8 cellular contexts compared by ENCODE assay signal in the genomic region with DNA sequence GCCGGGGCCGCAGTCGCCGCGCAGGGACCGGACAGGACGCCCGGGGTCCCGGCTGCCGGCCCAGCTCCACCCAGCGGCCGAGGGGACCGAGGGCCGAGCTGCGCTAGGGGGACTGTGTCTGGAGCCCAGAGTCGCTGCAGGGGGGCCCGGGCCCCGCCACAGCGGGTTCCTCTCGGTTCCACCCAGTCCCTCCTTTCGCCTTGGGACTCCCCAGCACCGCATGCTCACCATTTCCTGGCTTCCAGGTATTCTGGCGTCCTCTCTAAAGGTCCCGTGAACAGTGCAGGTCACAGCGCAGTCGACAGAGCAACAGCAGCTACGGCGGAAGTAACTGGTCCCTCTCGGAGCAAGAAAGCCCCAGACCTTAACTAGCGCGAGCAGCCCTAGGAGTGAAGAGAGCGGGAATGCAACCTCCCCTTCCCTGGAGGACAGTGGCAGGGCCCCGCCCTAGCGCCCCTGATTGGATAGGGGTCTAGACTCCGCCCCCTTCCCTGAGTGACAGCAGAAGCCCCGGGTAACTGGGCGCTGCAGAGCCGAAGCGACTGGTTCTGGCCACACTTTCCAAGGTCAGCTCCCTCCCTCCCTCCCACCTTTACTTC. TPM values are rescaled to one million over a fixed set of nuclear protein-coding genes. Genes with fewer than 3 reads are reported as not detected.
DNase-seq lines count a peak whose midpoint lies in the region; ATAC-seq and TF ChIP-seq lines count a peak whose summit lies in the region.

A gene (minus strand): TSS at position 391 of the 599 bp plus-strand sequence. CDS start 160 bp downstream, at position 231.

- WGBS in prostate gland, result under 1% methylated on average over 31 of the region's 39 CpGs

- no peaks in the 10 kb centered on the region for H3K27me3 ChIP-seq in prostate gland (replicated peaks; ENCODE audit: insufficient read depth)

- peak within 1 kb of the TSS; percentile 66 to 70 for H3K27ac ChIP-seq in prostate gland

- intact Hi-C loops in prostate gland (cut with DNase I), result no loop called here

- no peaks in the 10 kb centered on the region for H3K4me1 ChIP-seq in prostate gland (replicated peaks)

- H3K36me3 ChIP-seq in prostate gland, result no peaks in the 10 kb centered on the region

- no peak for TF ChIP-seq CTCF in prostate gland (IDR thresholded peaks at IDR 0.05)

- peak within 1 kb of the TSS; percentile 51 to 60 for H3K4me3 ChIP-seq in prostate gland

- DNase-seq in Daoy (ENCODE audit: low read depth) (peak; percentile 94), LHCN-M2 (ENCODE audit: low read depth) (peak; percentile 85), astrocyte of the hippocampus (ENCODE audit: low read depth, low spot score) (peak; percentile 96), hippocampal formation (lab: John Stamatoyannopoulos, UW) (peak; percentile 82 to 84), prostate gland (ENCODE audit: low spot score) (peak; percentile 96)

- TF ChIP-seq POLR2A in prostate gland (IDR thresholded peaks at IDR 0.05), result peak; percentile 97

- ATAC-seq in GM21737 (IDR thresholded peaks at IDR 0.05; ENCODE audit: unreplicated experiment), result peak; percentile 84
- ATAC-seq in SK-N-SH treated with all-trans-retinoic acid at 6 μM for 48 hours, result peak; percentile 99
- no peak for ATAC-seq in HG03457 (IDR thresholded peaks at IDR 0.05; ENCODE audit: unreplicated experiment)

- H3K9me3 ChIP-seq in prostate gland, result no peaks in the 10 kb centered on the region

TF ChIP-seq in SK-N-SH treated with all-trans-retinoic acid at 6 μM for 48 hours, 23 proteins besides CTCF, POLR2A, EP300 and RAD21:
- TF ChIP-seq TOX (CRISPR knock-in tag; IDR thresholded peaks at IDR 0.05; ENCODE audit: borderline replicate concordance) (no peak), ZNF8 (CRISPR knock-in tag; IDR thresholded peaks at IDR 0.05) (no peak), GLIS3 (CRISPR knock-in tag; IDR thresholded peaks at IDR 0.05) (no peak), TCF4 (CRISPR knock-in tag; IDR thresholded peaks at IDR 0.05; ENCODE audit: borderline replicate concordance) (no peak), ZNF70 (CRISPR knock-in tag; IDR thresholded peaks at IDR 0.05) (no peak), ISL1 (CRISPR knock-in tag; IDR thresholded peaks at IDR 0.05) (no peak)
- TF ChIP-seq, protein P1, sequence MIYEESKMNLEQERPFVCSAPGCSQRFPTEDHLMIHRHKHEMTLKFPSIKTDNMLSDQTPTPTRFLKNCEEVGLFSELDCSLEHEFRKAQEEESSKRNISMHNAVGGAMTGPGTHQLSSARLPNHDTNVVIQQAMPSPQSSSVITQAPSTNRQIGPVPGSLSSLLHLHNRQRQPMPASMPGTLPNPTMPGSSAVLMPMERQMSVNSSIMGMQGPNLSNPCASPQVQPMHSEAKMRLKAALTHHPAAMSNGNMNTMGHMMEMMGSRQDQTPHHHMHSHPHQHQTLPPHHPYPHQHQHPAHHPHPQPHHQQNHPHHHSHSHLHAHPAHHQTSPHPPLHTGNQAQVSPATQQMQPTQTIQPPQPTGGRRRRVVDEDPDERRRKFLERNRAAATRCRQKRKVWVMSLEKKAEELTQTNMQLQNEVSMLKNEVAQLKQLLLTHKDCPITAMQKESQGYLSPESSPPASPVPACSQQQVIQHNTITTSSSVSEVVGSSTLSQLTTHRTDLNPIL (CRISPR knock-in tag; IDR thresholded peaks at IDR 0.05; ENCODE audit: low read depth), result no peak
- TF ChIP-seq, protein P2, sequence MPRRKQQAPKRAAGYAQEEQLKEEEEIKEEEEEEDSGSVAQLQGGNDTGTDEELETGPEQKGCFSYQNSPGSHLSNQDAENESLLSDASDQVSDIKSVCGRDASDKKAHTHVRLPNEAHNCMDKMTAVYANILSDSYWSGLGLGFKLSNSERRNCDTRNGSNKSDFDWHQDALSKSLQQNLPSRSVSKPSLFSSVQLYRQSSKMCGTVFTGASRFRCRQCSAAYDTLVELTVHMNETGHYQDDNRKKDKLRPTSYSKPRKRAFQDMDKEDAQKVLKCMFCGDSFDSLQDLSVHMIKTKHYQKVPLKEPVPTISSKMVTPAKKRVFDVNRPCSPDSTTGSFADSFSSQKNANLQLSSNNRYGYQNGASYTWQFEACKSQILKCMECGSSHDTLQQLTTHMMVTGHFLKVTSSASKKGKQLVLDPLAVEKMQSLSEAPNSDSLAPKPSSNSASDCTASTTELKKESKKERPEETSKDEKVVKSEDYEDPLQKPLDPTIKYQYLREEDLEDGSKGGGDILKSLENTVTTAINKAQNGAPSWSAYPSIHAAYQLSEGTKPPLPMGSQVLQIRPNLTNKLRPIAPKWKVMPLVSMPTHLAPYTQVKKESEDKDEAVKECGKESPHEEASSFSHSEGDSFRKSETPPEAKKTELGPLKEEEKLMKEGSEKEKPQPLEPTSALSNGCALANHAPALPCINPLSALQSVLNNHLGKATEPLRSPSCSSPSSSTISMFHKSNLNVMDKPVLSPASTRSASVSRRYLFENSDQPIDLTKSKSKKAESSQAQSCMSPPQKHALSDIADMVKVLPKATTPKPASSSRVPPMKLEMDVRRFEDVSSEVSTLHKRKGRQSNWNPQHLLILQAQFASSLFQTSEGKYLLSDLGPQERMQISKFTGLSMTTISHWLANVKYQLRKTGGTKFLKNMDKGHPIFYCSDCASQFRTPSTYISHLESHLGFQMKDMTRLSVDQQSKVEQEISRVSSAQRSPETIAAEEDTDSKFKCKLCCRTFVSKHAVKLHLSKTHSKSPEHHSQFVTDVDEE (CRISPR knock-in tag; IDR thresholded peaks at IDR 0.05), result no peak

RNA-seq across cellular contexts. Expression of the gene that starts here (rescaled TPM):
- 0.57 TPM in 1 of 2 replicates, not detected in the other for total RNA-seq in Daoy (2014; rRNA removed; shearing (Covaris generic))
- total RNA-seq in LHCN-M2 (2014; rRNA removed) (0.38 and 0.46 TPM in 2 replicates), prostate gland (not detected)
- 0.12 TPM for polyA plus RNA-seq in LHCN-M2 (2012)

Comparison
In these comparisons a context has a peak if more than half of its experiments do, and no peak if none do; other contexts are left out.
1. Peak in DNase-seq in Daoy; RNA of the gene not detected or under 1 TPM.
2. Peak in DNase-seq in LHCN-M2; RNA of the gene not detected or under 1 TPM.
3. Peak in DNase-seq, H3K4me3 ChIP-seq and H3K27ac ChIP-seq in prostate gland; RNA of the gene not detected or under 1 TPM.